In the genomic region with DNA sequence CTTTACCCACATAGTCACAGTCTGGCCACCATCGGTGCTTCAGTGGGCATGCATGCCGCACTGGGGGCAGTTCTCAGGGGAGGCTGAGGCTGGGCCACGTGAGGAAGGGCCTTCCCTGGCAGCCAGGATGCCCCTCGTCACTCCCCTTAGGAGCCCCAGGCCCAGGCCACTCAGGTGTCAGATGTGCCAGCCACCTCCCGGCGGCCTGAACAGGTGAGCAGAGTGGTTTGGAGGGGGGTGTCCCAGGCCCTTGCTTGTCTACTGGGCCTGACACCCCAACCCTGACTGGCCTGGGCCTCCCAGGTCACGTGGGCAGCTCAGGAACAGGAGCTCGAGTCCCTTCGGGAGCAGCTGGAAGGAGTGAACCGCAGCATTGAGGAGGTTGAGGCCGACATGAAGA, we compare ENCODE assay signal across 30 cellular contexts. TPM values are rescaled to one million over a fixed set of nuclear protein-coding genes. Genes with fewer than 3 reads are reported as not detected.
"Had no signal": no experiment of that assay in that cellular context is flagged by ENCODE, and none has a peak within 500 bp of the region (broad histone marks: within the 10 kb centered on the region; RNA-seq: fewer than 3 reads in every experiment).

No MANE protein-coding gene starts in this region.

- H3K4me1 ChIP-seq: colonic mucosa, esophagus muscularis mucosa, foreskin keratinocyte, gastroesophageal sphincter, heart left ventricle, left lung, lower lobe of right lung had no signal

- H3K4me3 ChIP-seq: colonic mucosa, dorsolateral prefrontal cortex, esophagus muscularis mucosa, gastroesophageal sphincter, heart left ventricle, hepatocyte, left lung, lower lobe of right lung had no signal

- H3K27me3 ChIP-seq: colonic mucosa, esophagus muscularis mucosa, foreskin keratinocyte, gastroesophageal sphincter, heart left ventricle, hepatocyte, left lung had no signal

- H3K27me3 Mint-ChIP-seq: central memory CD8-positive, alpha-beta T cell had no signal

- ATAC-seq: foreskin keratinocyte, gastroesophageal sphincter, heart left ventricle, left cardiac atrium, left lung, left ventricle myocardium superior, lower lobe of right lung had no signal

- H3K9me3 Mint-ChIP-seq: central memory CD8-positive, alpha-beta T cell; immature natural killer cell had no signal

- H3K9me3 ChIP-seq: colonic mucosa, esophagus muscularis mucosa, gastroesophageal sphincter, heart left ventricle, left lung, lower lobe of right lung had no signal

- H3K4me3 Mint-ChIP-seq: central memory CD8-positive, alpha-beta T cell; immature natural killer cell; mesothelial cell of epicardium had no signal

- H3K4me1 Mint-ChIP-seq: mesothelial cell of epicardium had no signal

- DNase-seq: cerebellar nuclear complex; colonic mucosa; dermis blood vessel endothelial cell; effector CD4-positive, alpha-beta T cell; effector memory CD4-positive, alpha-beta T cell; foreskin keratinocyte; heart left ventricle; hypothalamus; immature natural killer cell; islet precursor cell; left cardiac atrium; left lung; left ventricle myocardium superior; lower lobe of right lung; mesenchymal stem cell had no signal

- H3K27ac Mint-ChIP-seq: mesothelial cell of epicardium had no signal

- H3K36me3 ChIP-seq: colonic mucosa had no signal

- H3K27ac ChIP-seq: colonic mucosa, dorsolateral prefrontal cortex, esophagus muscularis mucosa, foreskin keratinocyte, gastroesophageal sphincter, heart left ventricle, hepatocyte, left lung, lower lobe of right lung had no signal

RNA-seq across cellular contexts. Expression of a gene that starts 14.2 kb away (rescaled TPM):
- total RNA-seq: chondrocyte, endothelial cell of umbilical vein, fibroblast of villous mesenchyme, foreskin keratinocyte, kidney epithelial cell, mesenteric fat pad had no signal
- polyA plus RNA-seq: endothelial cell of umbilical vein, fibroblast of lung had no signal

RNA-seq across cellular contexts. Expression of a gene that starts 17.2 kb away (rescaled TPM):
- total RNA-seq: endothelial cell of umbilical vein, epithelial cell of proximal tubule, esophagus muscularis mucosa, frontal cortex, left cardiac atrium, left ventricle myocardium superior, lower lobe of right lung, lung microvascular endothelial cell, mesenteric fat pad had no signal
- polyA plus RNA-seq: fibroblast of lung, hepatocyte had no signal

RNA-seq across cellular contexts. Expression of a gene that starts 47.4 kb away (rescaled TPM):
- total RNA-seq: fibroblast of villous mesenchyme had no signal
